In the genomic region with DNA sequence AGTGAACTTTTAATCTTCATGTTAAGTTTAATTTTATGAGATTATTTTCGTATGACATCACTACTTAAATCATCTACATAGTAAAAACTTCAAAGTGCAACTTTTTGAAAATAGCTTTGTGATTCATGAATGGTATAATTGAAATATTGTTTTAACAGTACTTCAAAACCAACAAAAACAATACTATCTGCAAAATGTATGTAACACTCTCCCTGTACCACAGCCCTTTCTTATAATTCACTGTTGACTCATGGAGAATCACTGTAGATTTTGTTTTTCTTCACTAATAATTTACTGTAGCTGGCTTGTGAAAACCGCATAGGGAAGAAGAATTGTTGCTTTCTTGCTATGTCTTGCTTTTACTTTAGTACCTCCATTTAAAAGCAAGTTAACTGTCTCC, we compare ENCODE assay signal across 22 cellular contexts.
DNase-seq lines count a peak whose midpoint lies in the region; ATAC-seq and TF ChIP-seq lines count a peak whose summit lies in the region.
"Had no signal": no experiment of that assay in that cellular context is flagged by ENCODE, and none has a peak within 500 bp of the region (broad histone marks: within the 10 kb centered on the region; RNA-seq: fewer than 3 reads in every experiment).

No MANE protein-coding gene starts in this region.

- DNase-seq in AG20443 (ENCODE audit: low spot score) (peak; percentile 15), HFFc6 (peak; percentile 61), fibroblast of lung (ENCODE audit: low read depth in 2 of 2) (peak; percentile 49 to 62), osteoblast (ENCODE audit: insufficient read length, low spot score, missing footprints) (no peak), NCI-H446 treated with DMSO at 0.1 percent for 48 hours (lab: John Stamatoyannopoulos, UW) (no peak), amygdala (lab: John Stamatoyannopoulos, UW) (no peak)
- DNase-seq: activated CD4-positive, alpha-beta T cell treated with anti-CD3 and anti-CD28 coated beads for 4 hours; activated gamma-delta T cell; AML-193; anterior cingulate cortex; Caco-2; GF-D8; glutamatergic neuron; NCI-H146; NCI-H2227 treated with DMSO at 0.1 percent for 48 hours; retina; RPMI8226 had no signal

- no peaks in the 10 kb centered on the region for H3K79me2 ChIP-seq in fibroblast of lung (ENCODE audit: control insufficient read depth, insufficient read depth, low read length)
- no peaks in the 10 kb centered on the region for H3K79me2 ChIP-seq in osteoblast (ENCODE audit: insufficient read depth, low read length)

- H3K27ac Mint-ChIP-seq in HFFc6: peak overlapping the region; percentile 64
- H3K27ac Mint-ChIP-seq: neural progenitor cell had no signal

- H3K9me3 ChIP-seq in fibroblast of lung (ENCODE audit: control insufficient read depth, insufficient read depth, low read depth, low read length) (no peaks in the 10 kb centered on the region), osteoblast (ENCODE audit: low read depth, low read length) (no peaks in the 10 kb centered on the region)
- H3K9me3 ChIP-seq: Caco-2, HAP-1 had no signal

- H3K4me2 ChIP-seq in fibroblast of lung (ENCODE audit: extremely low read depth, insufficient read depth, low read length) (no peak overlapping the region), osteoblast (ENCODE audit: insufficient read depth, low read length) (peak overlapping the region; percentile 22)
- H3K4me2 ChIP-seq: neural progenitor cell had no signal

- H3K27me3 Mint-ChIP-seq in HFFc6 (ENCODE audit: insufficient read depth): no peaks in the 10 kb centered on the region

- H3K27me3 ChIP-seq in fibroblast of lung (ENCODE audit: control insufficient read depth, insufficient read depth, low read length) (no peaks in the 10 kb centered on the region), osteoblast (ENCODE audit: insufficient read depth, low read length) (no peaks in the 10 kb centered on the region)
- H3K27me3 ChIP-seq: neural progenitor cell had no signal

- no peak for ATAC-seq in GM18861 (IDR thresholded peaks at IDR 0.05; ENCODE audit: unreplicated experiment)
- no peak for ATAC-seq in GM21526 (IDR thresholded peaks at IDR 0.05; ENCODE audit: low FRiP score, unreplicated experiment)

- no peak overlapping the region for H3K4me3 Mint-ChIP-seq in HFFc6
- H3K4me3 Mint-ChIP-seq: neural progenitor cell had no signal

- H2AFZ ChIP-seq in fibroblast of lung (ENCODE audit: low read length) (no peak overlapping the region), osteoblast (ENCODE audit: low read length) (no peak overlapping the region)
- H2AFZ ChIP-seq: neural progenitor cell had no signal

- no peak overlapping the region for H3K4me3 ChIP-seq in fibroblast of lung (replicated peaks in 1 of 4; ENCODE audit: control extremely low read depth in 1 of 4, insufficient read depth in 1 of 4, low read depth in 3 of 4, low read length in 4 of 4)
- no peak overlapping the region for H3K4me3 ChIP-seq in osteoblast (ENCODE audit: insufficient read depth, low read length)
- H3K4me3 ChIP-seq: coronary artery, HAP-1, neural progenitor cell had no signal

- TF ChIP-seq CTCF in HFFc6 (IDR thresholded peaks at IDR 0.05) (no peak), fibroblast of lung (conservative IDR thresholded peaks at IDR 0.05 in 1 of 2, IDR thresholded peaks at IDR 0.05 in 1 of 2; ENCODE audit: low read depth in 1 of 2, low read length in 2 of 2) (no peak), osteoblast (IDR thresholded peaks at IDR 0.05; ENCODE audit: extremely low read depth, low read depth, low read length) (no peak)

- H3K9me3 Mint-ChIP-seq in HFFc6: no peaks in the 10 kb centered on the region; the same call in 1 of the 2 replicates
- H3K9me3 Mint-ChIP-seq: neural progenitor cell had no signal

- H3K36me3 ChIP-seq in fibroblast of lung (ENCODE audit: control insufficient read depth, insufficient read depth, low read length) (no peaks in the 10 kb centered on the region), osteoblast (ENCODE audit: insufficient read depth, low read length) (no peaks in the 10 kb centered on the region)
- H3K36me3 ChIP-seq: HAP-1, neural progenitor cell had no signal

- H3K9ac ChIP-seq in fibroblast of lung (ENCODE audit: insufficient read depth, low read length): no peak overlapping the region
- H3K9ac ChIP-seq: neural progenitor cell had no signal

- H3K27ac ChIP-seq in fibroblast of lung (ENCODE audit: insufficient read depth, low read length) (no peak overlapping the region), osteoblast (ENCODE audit: low read depth, low read length) (peak overlapping the region; percentile 46)
- H3K27ac ChIP-seq: coronary artery, neural progenitor cell had no signal

- no peaks in the 10 kb centered on the region for H4K20me1 ChIP-seq in fibroblast of lung (ENCODE audit: control insufficient read depth, extremely low read depth, insufficient read depth, low read length)
- H4K20me1 ChIP-seq in osteoblast (ENCODE audit: insufficient read depth, low read length): no peaks in the 10 kb centered on the region

- peaks cover 15% of the 10 kb centered on the region for H3K36me3 Mint-ChIP-seq in HFFc6 (ENCODE audit: low read depth)
- H3K36me3 Mint-ChIP-seq: neural progenitor cell had no signal

- H3K4me1 ChIP-seq in fibroblast of lung (ENCODE audit: control insufficient read depth, extremely low read depth, insufficient read depth, low read length): peaks cover 2% of the 10 kb centered on the region
- H3K4me1 ChIP-seq in osteoblast (ENCODE audit: insufficient read depth, low read length): peaks cover 24% of the 10 kb centered on the region
- H3K4me1 ChIP-seq: Caco-2, HAP-1, neural progenitor cell had no signal

- peaks cover 35% of the 10 kb centered on the region for H3K4me1 Mint-ChIP-seq in HFFc6 (ENCODE audit: low read depth)
- H3K4me1 Mint-ChIP-seq: neural progenitor cell had no signal

Comparison
In these comparisons a context has a peak if more than half of its experiments do, and no peak if none do; other contexts are left out.
1. DNase-seq: peak in AG20443 (single experiment), HFFc6 (single experiment) and fibroblast of lung (2 of 2); none in osteoblast (single experiment), NCI-H446 treated with DMSO at 0.1 percent for 48 hours (single experiment) and amygdala (0 of 56).